ENCODE assay signal across 3 cellular contexts in genomic region chr2:198387677-198388076, GRCh38.
"Had no signal": no experiment of that assay in that cellular context is flagged by ENCODE, and none has a peak within 500 bp of the region (broad histone marks: within the 10 kb centered on the region; RNA-seq: fewer than 3 reads in every experiment).

No MANE protein-coding gene starts in this region.

- DNase-seq: GDM1, GF-D8 had no signal

- ATAC-seq: GM12878 had no signal

- H3K4me3 ChIP-seq: GM12878 had no signal
